Comparison of ENCODE assay signal across 8 cellular contexts in the genomic region with DNA sequence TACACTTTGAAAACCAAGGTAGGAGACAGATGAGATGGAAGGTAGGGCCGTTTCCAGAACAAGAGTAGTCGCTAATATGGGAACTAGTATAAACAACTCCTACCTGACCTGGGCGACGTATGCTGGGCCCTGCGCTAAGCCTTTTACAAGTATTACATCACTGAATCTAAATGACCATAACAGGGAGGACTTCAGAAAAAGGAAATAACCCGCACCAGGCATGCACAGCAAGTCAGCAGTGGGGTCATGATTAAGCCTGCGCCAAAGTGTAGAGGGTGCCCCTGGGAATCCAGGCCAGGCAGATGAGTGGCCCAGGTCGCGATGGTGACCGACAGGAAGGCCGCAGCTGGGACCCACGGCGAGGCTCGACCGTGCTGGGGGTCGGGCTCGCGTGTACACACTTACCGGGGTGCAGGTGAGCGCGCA. TPM values are rescaled to one million over a fixed set of nuclear protein-coding genes. Genes with fewer than 3 reads are reported as not detected.
DNase-seq lines count a peak whose midpoint lies in the region; ATAC-seq and TF ChIP-seq lines count a peak whose summit lies in the region.

No MANE protein-coding gene starts in this region.

- H3K79me2 ChIP-seq in ACC112 (ENCODE audit: control insufficient read depth, insufficient read depth, low read length, unreplicated experiment) = peaks cover 27% of the 10 kb centered on the region
- peaks cover 40% of the 10 kb centered on the region for H3K79me2 ChIP-seq in GM23248 (ENCODE audit: insufficient read depth)

- H3K4me3 ChIP-seq in ACC112 (ENCODE audit: low read depth, low read length) (peak overlapping the region; percentile 99), GM23248 (peak overlapping the region; percentile 88), fibroblast of pulmonary artery (replicated peaks; ENCODE audit: low read depth, low read length) (peak overlapping the region; percentile 84)

- H3K36me3 ChIP-seq in ACC112 (ENCODE audit: insufficient read depth, low read length) (0 out of 2 replicates have a peak, but pooled peaks cover 6% of the 10 kb centered on the region), GM23248 (ENCODE audit: low read depth) (no peaks in the 10 kb centered on the region)

- H3K4me1 ChIP-seq in ACC112 (ENCODE audit: control insufficient read depth, insufficient read depth, low read length, unreplicated experiment) = peaks cover 14% of the 10 kb centered on the region
- H3K4me1 ChIP-seq in GM23248 (ENCODE audit: insufficient read depth) = peaks cover 16% of the 10 kb centered on the region; the same call in 1 of the 2 replicates

- in situ Hi-C loops in GM23248 (cut with MboI) = no loop called here

- H3K9me2 ChIP-seq in GM23248 (ENCODE audit: insufficient read depth) = no peaks in the 10 kb centered on the region

- no peak for TF ChIP-seq CTCF in fibroblast of pulmonary artery (IDR thresholded peaks at IDR 0.05; ENCODE audit: low read length, missing control alignments)

- ATAC-seq in GM18511 (IDR thresholded peaks at IDR 0.05; ENCODE audit: unreplicated experiment) (no peak), HG03469 (IDR thresholded peaks at IDR 0.05; ENCODE audit: unreplicated experiment) (no peak), GM18873 (IDR thresholded peaks at IDR 0.05; ENCODE audit: low FRiP score, unreplicated experiment) (no peak)

- no peaks in the 10 kb centered on the region for H4K20me1 ChIP-seq in GM23248 (ENCODE audit: insufficient read depth)

- peak overlapping the region; percentile 89 for H3K27ac ChIP-seq in ACC112 (ENCODE audit: low read depth, low read length)
- H3K27ac ChIP-seq in GM23248 = peak overlapping the region; percentile 81

- H3K27me3 ChIP-seq in ACC112 (ENCODE audit: insufficient read depth, low read length) = no peaks in the 10 kb centered on the region
- H3K27me3 ChIP-seq in GM23248 (replicated peaks; ENCODE audit: insufficient read depth) = no peaks in the 10 kb centered on the region

- peak overlapping the region; percentile 95 for H3K4me2 ChIP-seq in GM23248 (ENCODE audit: unreplicated experiment)

- DNase-seq in GM23248 (peak; percentile 66), SKM-1 (lab: John Stamatoyannopoulos, UW; ENCODE audit: unreplicated experiment) (peak; percentile 19), fibroblast of pulmonary artery (ENCODE audit: low read depth) (no peak), retina (peak; percentile 53)

- no peaks in the 10 kb centered on the region for H3K9me3 ChIP-seq in GM23248 (ENCODE audit: low read depth)

- WGBS in GM23248 (ENCODE audit: low coverage in 1 of 2, low lambda C conversion rate in 2 of 2, missing lambda C conversion rate in 2 of 2), 2 experiments = 2 to 5% methylated on average over 21 of the region's 21 CpGs

- peak overlapping the region; percentile 90 for H3K9ac ChIP-seq in GM23248

- no peaks in the 10 kb centered on the region for H3F3A ChIP-seq in GM23248 (ENCODE audit: insufficient read depth)

- peak overlapping the region; percentile 81 for H2AFZ ChIP-seq in ACC112 (ENCODE audit: low read length, unreplicated experiment)
- H2AFZ ChIP-seq in GM23248 = peak overlapping the region; percentile 75

RNA-seq across cellular contexts. Expression of gene ATP13A1, which starts 0.6 kb away (rescaled TPM):
- total RNA-seq in GM23248 (2014; rRNA removed; shearing (Covaris generic)) = 86.6 and 101 TPM in 2 replicates
- polyA plus RNA-seq in GM23248 (2016; fragmentation: Nextera tagmentation; extraction: Ambion mirVana) = 42.3 TPM in 2 replicates

RNA-seq across cellular contexts. Expression of gene ZNF101, which starts 5.8 kb away (rescaled TPM):
- 3.7 and 11.4 TPM in 2 replicates for total RNA-seq in GM23248 (2014; rRNA removed; shearing (Covaris generic))
- 3.7 and 4.5 TPM in 2 replicates for polyA plus RNA-seq in GM23248 (2016; fragmentation: Nextera tagmentation; extraction: Ambion mirVana)

RNA-seq across cellular contexts. Expression of gene GMIP, which starts 19.4 kb away (rescaled TPM):
- total RNA-seq in GM23248 (2014; rRNA removed; shearing (Covaris generic)) = 2.9 and 5.0 TPM in 2 replicates
- polyA plus RNA-seq in GM23248 (2016; fragmentation: Nextera tagmentation; extraction: Ambion mirVana) = 3.0 and 3.1 TPM in 2 replicates

RNA-seq across cellular contexts. Expression of gene LPAR2, which starts 34.9 kb away (rescaled TPM):
- 0.13 and 1.8 TPM in 2 replicates for total RNA-seq in GM23248 (2014; rRNA removed; shearing (Covaris generic))
- 0.72 and 1.3 TPM in 2 replicates for polyA plus RNA-seq in GM23248 (2016; fragmentation: Nextera tagmentation; extraction: Ambion mirVana)

RNA-seq across cellular contexts. Expression of gene PBX4, which starts 44.4 kb away (rescaled TPM):
- total RNA-seq in GM23248 (2014; rRNA removed; shearing (Covaris generic)) = 0.32 TPM in 1 of 2 replicates, not detected in the other
- polyA plus RNA-seq in GM23248 (2016; fragmentation: Nextera tagmentation; extraction: Ambion mirVana) = 0.63 and 0.71 TPM in 2 replicates
